Comparison of ENCODE assay signal across 9 cellular contexts in genomic region chr2:32277674-32278475, GRCh38. TPM values are rescaled to one million over a fixed set of nuclear protein-coding genes. Genes with fewer than 3 reads are reported as not detected.
A peak's percentile ranks its signal among the peaks of the same experiment; 100 is the strongest.
DNase-seq lines count a peak whose midpoint lies in the region; ATAC-seq, FAIRE-seq and TF ChIP-seq lines count a peak whose summit lies in the region.
"Had no signal": no experiment of that assay in that cellular context is flagged by ENCODE, and none has a peak within 500 bp of the region (broad histone marks: within the 10 kb centered on the region; RNA-seq: fewer than 3 reads in every experiment).

TSS of gene YIPF4 (plus strand) at chr2:32277904. CDS start at chr2:32278156, 252 bp downstream.

- peak within 1 kb of the TSS; percentile 99 for H3K9ac ChIP-seq in keratinocyte (ENCODE audit: control insufficient read depth, extremely low read depth, insufficient read depth, low read length)

- no peaks in the 10 kb centered on the region for H3K36me3 ChIP-seq in keratinocyte (ENCODE audit: control insufficient read depth in 2 of 2, extremely low read depth in 1 of 2, insufficient read depth in 2 of 2, low read length in 2 of 2)

- DNase-seq in AG09319 (ENCODE audit: extremely low read depth, low read depth), result peak; percentile 84
- DNase-seq in NCI-H446 treated with DMSO at 0.1 percent for 48 hours (lab: John Stamatoyannopoulos, UW), result peak; percentile 82
- peak; percentile 97 for DNase-seq in cerebellar cortex (ENCODE audit: low spot score)
- DNase-seq in keratinocyte (ENCODE audit: low read depth, low spot score), result peak; percentile 41
- peak; percentile 74 to 83 for DNase-seq in stimulated activated CD4-positive, alpha-beta T cell treated with anti-CD3 and anti-CD28 coated beads, Interleukin-15, amount 100 ng/mL, for 1 hour (ENCODE audit: low read depth in 1 of 2, low spot score in 1 of 2)

- peak; percentile 99 for ATAC-seq in GM19035 (IDR thresholded peaks at IDR 0.05; ENCODE audit: unreplicated experiment)
- ATAC-seq in HG03354 (IDR thresholded peaks at IDR 0.05; ENCODE audit: poor library complexity, severe bottlenecking, unreplicated experiment), result peak; percentile 100
- ATAC-seq in activated CD4-positive, CD25-positive, alpha-beta regulatory T cell treated with anti-CD3 and anti-CD28 coated beads, Interleukin-2, amount 50 U/mL, for 24 hours, result peak; percentile 99

- H3K4me1 ChIP-seq in keratinocyte (ENCODE audit: control insufficient read depth, extremely low read depth, insufficient read depth, low read length), result peaks cover 8% of the 10 kb centered on the region

- H3K4me3 ChIP-seq in keratinocyte (ENCODE audit: control insufficient read depth in 2 of 3, extremely low read depth in 1 of 3, insufficient read depth in 2 of 3, low read depth in 1 of 3, low read length in 3 of 3), result peak within 1 kb of the TSS; percentile 68 to 99 (median 97)

- H3K79me2 ChIP-seq in keratinocyte (ENCODE audit: control insufficient read depth, insufficient read depth, low read length), result peaks cover 34% of the 10 kb centered on the region

- peak within 1 kb of the TSS; percentile 93 for H3K27ac ChIP-seq in keratinocyte (ENCODE audit: control insufficient read depth, insufficient read depth, low read length)

- dilution Hi-C loops in keratinocyte (cut with MboI; ENCODE audit: extremely low pct_ligation_motif_present, low sequenced_read_pairs), result no loop called here

- peak within 1 kb of the TSS; percentile 96 for H2AFZ ChIP-seq in keratinocyte (ENCODE audit: control insufficient read depth, low read length)

- no peaks in the 10 kb centered on the region for H3K9me1 ChIP-seq in keratinocyte (ENCODE audit: control insufficient read depth, extremely low read depth, insufficient read depth, low read length)

- H3K27me3 ChIP-seq in keratinocyte (ENCODE audit: control insufficient read depth, extremely low read depth, insufficient read depth, low read length), result no peaks in the 10 kb centered on the region

- peak within 1 kb of the TSS; percentile 90 for H3K4me2 ChIP-seq in keratinocyte (ENCODE audit: control insufficient read depth, extremely low read depth, insufficient read depth, low read depth, low read length)

- no peaks in the 10 kb centered on the region for H4K20me1 ChIP-seq in keratinocyte (ENCODE audit: control insufficient read depth, extremely low read depth, insufficient read depth, low read length)

- FAIRE-seq in keratinocyte (lab: Jason Lieb, UNC), result peak; percentile 84
- FAIRE-seq: colon had no signal

- H3K9me3 ChIP-seq in keratinocyte (ENCODE audit: control insufficient read depth, low read depth, low read length), result no peaks in the 10 kb centered on the region

- TF ChIP-seq CTCF in AG09319 (IDR thresholded peaks at IDR 0.05; ENCODE audit: low read depth, low read length) (no peak), keratinocyte (optimal IDR thresholded peaks at IDR 0.05 in 1 of 3, IDR thresholded peaks at IDR 0.05 in 1 of 3, conservative IDR thresholded peaks at IDR 0.05 in 1 of 3; ENCODE audit: extremely low read depth in 1 of 3, insufficient read depth in 2 of 3, low read length in 3 of 3) (no peak)

RNA-seq across cellular contexts. Expression of gene YIPF4, which starts in this region (rescaled TPM):
- 6.7 to 22.7 TPM (median 11.1 TPM) in 3 replicates for polyA plus RNA-seq in keratinocyte
- polyA plus RNA-seq in keratinocyte (2011; ENCODE audit: low read depth), result 12.1 TPM
- polyA plus RNA-seq in keratinocyte (2011; cell fraction: cytosol; rRNA removed), result 8.2 and 12.6 TPM in 2 replicates
- 7.6 and 13.8 TPM in 2 replicates for polyA plus RNA-seq in keratinocyte (2011; cell fraction: nucleus; rRNA removed)
- polyA plus RNA-seq in keratinocyte (2012; ENCODE audit: low replicate concordance), result 16.5 and 41.9 TPM in 2 replicates
- 1.1 to 11.6 TPM (median 4.1 TPM) in 3 replicates for polyA minus RNA-seq in keratinocyte
- 5.6 TPM for polyA minus RNA-seq in keratinocyte (2011; cell fraction: cytosol; rRNA and poly(A)+ RNA removed)
- polyA minus RNA-seq in keratinocyte (2011; cell fraction: nucleus; rRNA and poly(A)+ RNA removed), result 5.0 and 6.7 TPM in 2 replicates

Comparison
In these comparisons a context has a peak if more than half of its experiments do, and no peak if none do; other contexts are left out.
1. Peak in every context shown above with its lines: DNase-seq, ATAC-seq, H3K4me3 ChIP-seq and H3K27ac ChIP-seq.
2. DNase-seq: peak in every context shown above with its lines; median percentile 97 in cerebellar cortex; 84 in AG09319; 82 in NCI-H446 treated with DMSO at 0.1 percent for 48 hours; 78 in stimulated activated CD4-positive, alpha-beta T cell treated with anti-CD3 and anti-CD28 coated beads, Interleukin-15, amount 100 ng/mL, for 1 hour; 41 in keratinocyte.